Comparison of ENCODE assay signal across 8 cellular contexts in the genomic region with DNA sequence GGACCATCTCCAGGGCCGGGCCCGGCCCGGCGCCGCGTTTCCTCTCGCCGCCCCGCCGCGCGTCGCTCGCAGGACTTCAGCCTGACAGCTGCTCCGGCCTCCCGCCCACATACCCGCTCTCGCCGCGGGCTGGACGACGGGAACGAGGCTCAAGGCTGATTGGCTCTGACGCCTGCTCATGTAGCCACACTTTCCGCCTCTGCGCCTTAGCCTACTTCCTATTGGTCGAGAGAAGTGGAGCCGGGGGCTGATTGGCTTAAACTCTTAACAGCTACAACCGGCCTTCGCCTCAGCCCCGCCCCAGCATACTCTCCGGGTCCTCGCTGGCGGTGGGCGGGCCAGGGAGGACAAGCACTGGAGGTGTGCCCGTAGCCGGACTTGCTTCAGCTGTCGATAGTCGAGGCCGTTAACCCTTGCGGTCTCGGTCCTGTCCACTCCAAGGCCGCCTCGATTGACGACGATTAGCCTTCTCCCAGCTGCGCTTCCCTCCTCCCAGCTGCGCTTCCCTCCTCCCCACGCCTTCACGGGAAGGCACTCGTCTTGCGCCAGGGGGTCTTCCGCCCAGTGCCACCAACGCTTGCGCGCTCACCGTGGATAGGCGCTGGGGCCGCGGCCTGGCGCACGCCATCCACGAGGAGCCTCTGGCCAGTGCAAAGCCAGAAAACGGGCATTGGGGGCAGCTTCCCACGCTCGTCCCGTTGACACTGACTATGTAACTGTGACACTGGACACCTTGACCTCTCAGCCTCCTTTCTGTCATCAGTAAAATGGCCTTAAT. TPM values are rescaled to one million over a fixed set of nuclear protein-coding genes. Genes with fewer than 3 reads are reported as not detected.
DNase-seq lines count a peak whose midpoint lies in the region; ATAC-seq, FAIRE-seq and TF ChIP-seq lines count a peak whose summit lies in the region.

TSS of gene PRADC1 (minus strand) at position 86 of the 778 bp plus-strand sequence. CDS start at position 7, 79 bp downstream.

- H3K27me3 ChIP-seq in OCI-LY3 (ENCODE audit: low read depth, low read length) = no peaks in the 10 kb centered on the region
- no peaks in the 10 kb centered on the region for H3K27me3 ChIP-seq in endothelial cell of umbilical vein (ENCODE audit: control insufficient read depth in 2 of 2, insufficient read depth in 2 of 2, low read length in 2 of 2)

- H3K4me2 ChIP-seq in OCI-LY3 (ENCODE audit: low read length) = peak within 1 kb of the TSS; percentile 97
- peak within 1 kb of the TSS; percentile 97 for H3K4me2 ChIP-seq in endothelial cell of umbilical vein (ENCODE audit: insufficient read depth, low read length)

- H3K79me2 ChIP-seq in OCI-LY3 (ENCODE audit: low read length) (peaks cover 43% of the 10 kb centered on the region), endothelial cell of umbilical vein (ENCODE audit: control insufficient read depth, insufficient read depth, low read length) (peaks cover 42% of the 10 kb centered on the region)

- intact Hi-C loops in endothelial cell of umbilical vein (cut with micrococcal nuclease) = loop anchor here (1.0 to 5.0 kb wide), 3 partner anchors 19 to 904 kb away; partner anchors contain the start of genes SFXN5 and SMYD5

- peaks cover 9% of the 10 kb centered on the region for H3K36me3 ChIP-seq in OCI-LY3 (replicated peaks; ENCODE audit: low read depth, low read length)
- H3K36me3 ChIP-seq in endothelial cell of umbilical vein (ENCODE audit: control insufficient read depth in 2 of 2, extremely low read depth in 1 of 2, insufficient read depth in 2 of 2, low read length in 2 of 2) = peaks cover under 1 to 3% of the 10 kb centered on the region in 2 experiments

- peak; percentile 93 for ATAC-seq in GM21515 (IDR thresholded peaks at IDR 0.05; ENCODE audit: unreplicated experiment)

- peaks cover 36% of the 10 kb centered on the region for H4K20me1 ChIP-seq in OCI-LY3 (ENCODE audit: insufficient read depth, low read length)
- no peaks in the 10 kb centered on the region for H4K20me1 ChIP-seq in endothelial cell of umbilical vein (replicated peaks; ENCODE audit: control insufficient read depth, extremely low read depth, insufficient read depth, low read length)

- H3K4me3 ChIP-seq in OCI-LY3 (ENCODE audit: low read length) (peak within 1 kb of the TSS; percentile 99), endothelial cell of umbilical vein (replicated peaks in 1 of 3; ENCODE audit: insufficient read depth in 1 of 3, low read depth in 1 of 3, low read length in 3 of 3) (peak within 1 kb of the TSS; percentile 76 to 90 (median 85))

- no peaks in the 10 kb centered on the region for H3K9me1 ChIP-seq in endothelial cell of umbilical vein (replicated peaks; ENCODE audit: control insufficient read depth, extremely low read depth, insufficient read depth, low read length)

- peak within 1 kb of the TSS; percentile 98 for H2AFZ ChIP-seq in OCI-LY3 (ENCODE audit: low read depth, low read length)
- peak within 1 kb of the TSS; percentile 94 for H2AFZ ChIP-seq in endothelial cell of umbilical vein (ENCODE audit: low read depth, low read length)

- dilution Hi-C loops in endothelial cell of umbilical vein (cut with MboI; ENCODE audit: extremely low pct_ligation_motif_present, low sequenced_read_pairs) = no loop called here

- DNase-seq in D341Med (ENCODE audit: low spot score) (peak; percentile 94), HuH-7 (ENCODE audit: low spot score) (peak; percentile 100), activated T-cell treated with anti-CD3 and anti-CD28 coated beads for 1 hour (ENCODE audit: low read depth) (peak; percentile 88), endothelial cell of umbilical vein (ENCODE audit: low read depth, low spot score) (peak; percentile 100), midbrain (lab: John Stamatoyannopoulos, UW) (peak; percentile 100)
- peak; percentile 89 to 90 for DNase-seq in stimulated activated CD8-positive, alpha-beta memory T cell treated with anti-CD3 and anti-CD28 coated beads, Interleukin-2, amount 100 ng/mL, for 1 hour (ENCODE audit: low read depth in 2 of 2)

- peak; percentile 100 for FAIRE-seq in endothelial cell of umbilical vein (lab: Jason Lieb, UNC)

- no peak for TF ChIP-seq CTCF in OCI-LY3 (IDR thresholded peaks at IDR 0.05; ENCODE audit: low read depth, low read length)
- TF ChIP-seq CTCF in endothelial cell of umbilical vein (IDR thresholded peaks at IDR 0.05; ENCODE audit: extremely low read depth in 1 of 2, insufficient read depth in 1 of 2, low read depth in 1 of 2, low read length in 2 of 2) = no peak

- TF ChIP-seq POLR2A in endothelial cell of umbilical vein (IDR thresholded peaks at IDR 0.05; ENCODE audit: low read depth, low read length) = no peak

- CTCF ChIA-PET in endothelial cell of umbilical vein (lab: Charles Lee) = interaction anchor here (0.8 to 2.8 kb wide), 7 partner anchors 9 to 1934 kb away, joined by 3 to 19 read pairs (median 3); no protein-coding TSS in a partner anchor

- H3K27ac ChIP-seq in OCI-LY3 (ENCODE audit: low read length) (peak within 1 kb of the TSS; percentile 41), endothelial cell of umbilical vein (ENCODE audit: insufficient read depth, low read depth, low read length) (peak within 1 kb of the TSS; percentile 84)

- no peaks in the 10 kb centered on the region for H3K9me3 ChIP-seq in OCI-LY3 (ENCODE audit: insufficient read depth, low read length)
- H3K9me3 ChIP-seq in endothelial cell of umbilical vein (replicated peaks; ENCODE audit: control insufficient read depth, insufficient read depth, low read length) = no peaks in the 10 kb centered on the region

- POLR2A ChIA-PET in endothelial cell of umbilical vein (lab: Charles Lee) = interaction anchor here (1.1 kb wide), 1 partner anchor 20 kb away, joined by 3 read pairs; the partner anchor contains the start of gene SMYD5

- peak within 1 kb of the TSS; percentile 72 for H3K9ac ChIP-seq in OCI-LY3 (ENCODE audit: low read length)
- peak within 1 kb of the TSS; percentile 85 for H3K9ac ChIP-seq in endothelial cell of umbilical vein (replicated peaks; ENCODE audit: extremely low read depth, insufficient read depth, low read length)

- no TSS peak for BruUV-seq in endothelial cell of umbilical vein (replicated peaks; lab: Mats Ljungman, UMichigan)

- H3K4me1 ChIP-seq in OCI-LY3 (ENCODE audit: low read length) (peaks cover 18% of the 10 kb centered on the region), endothelial cell of umbilical vein (ENCODE audit: control insufficient read depth, extremely low read depth, insufficient read depth, low read length) (peaks cover 21% of the 10 kb centered on the region)

TF ChIP-seq in endothelial cell of umbilical vein, 7 proteins besides CTCF, POLR2A, EP300 and RAD21:
- TF ChIP-seq GATA2 (IDR thresholded peaks at IDR 0.05; ENCODE audit: insufficient read depth, insufficient read length, low read depth, low read length) = no peak
- no peak for TF ChIP-seq EZH2 (IDR thresholded peaks at IDR 0.05; ENCODE audit: borderline replicate concordance, low read depth, low read length, severe bottlenecking)
- TF ChIP-seq JUN (IDR thresholded peaks at IDR 0.05; ENCODE audit: borderline replicate concordance, insufficient read depth, insufficient read length, low read depth) = no peak
- no peak for TF ChIP-seq MYC (IDR thresholded peaks at IDR 0.05; ENCODE audit: low read depth, low read length)
- peak; percentile 54 for TF ChIP-seq POLR2AphosphoS5 (IDR thresholded peaks at IDR 0.05; ENCODE audit: insufficient read depth, low read depth, low read length)
- TF ChIP-seq FOS (IDR thresholded peaks at IDR 0.05; ENCODE audit: borderline replicate concordance, insufficient read depth, low read length) = no peak

RNA-seq across cellular contexts. Expression of gene PRADC1, which starts in this region (rescaled TPM):
- total RNA-seq in endothelial cell of umbilical vein = 19.6 and 21.8 TPM in 2 replicates
- 32.7 and 42.6 TPM in 2 replicates for polyA plus RNA-seq in endothelial cell of umbilical vein
- polyA plus RNA-seq in endothelial cell of umbilical vein (2011; cell fraction: cytosol; rRNA removed) = 24.5 and 24.6 TPM in 2 replicates
- polyA plus RNA-seq in endothelial cell of umbilical vein (2011; cell fraction: nucleus; rRNA removed) = 9.0 and 9.3 TPM in 2 replicates
- polyA plus RNA-seq in endothelial cell of umbilical vein (2012) = 21.0 and 22.8 TPM in 2 replicates
- polyA minus RNA-seq in endothelial cell of umbilical vein = 13.7 and 17.4 TPM in 2 replicates
- 14.7 TPM for polyA minus RNA-seq in endothelial cell of umbilical vein (2011; cell fraction: cytosol; rRNA and poly(A)+ RNA removed)
- 4.0 and 5.1 TPM in 2 replicates for polyA minus RNA-seq in endothelial cell of umbilical vein (2011; cell fraction: nucleus; rRNA and poly(A)+ RNA removed)

Comparison
In these comparisons a context has a peak if more than half of its experiments do, and no peak if none do; other contexts are left out.
1. Peak in every context shown above with its lines: DNase-seq, ATAC-seq, H3K4me3 ChIP-seq and H3K27ac ChIP-seq.